28 cellular contexts compared by ENCODE assay signal in genomic region chr14:58693048-58693447, GRCh38.
"Had no signal": no experiment of that assay in that cellular context is flagged by ENCODE, and none has a peak within 500 bp of the region (broad histone marks: within the 10 kb centered on the region; RNA-seq: fewer than 3 reads in every experiment).

No MANE protein-coding gene starts in this region.

- ATAC-seq: activated CD4-positive, CD25-positive, alpha-beta regulatory T cell treated with anti-CD3 and anti-CD28 coated beads, Interleukin-2, amount 50 U/mL, for 24 hours; gastrocnemius medialis; left lung; lower lobe of right lung; naive thymus-derived CD8-positive, alpha-beta T cell; stimulated activated naive CD8-positive, alpha-beta T cell treated with anti-CD3 and anti-CD28 coated beads, Interleukin-15, Interleukin-2, amounts not matched to agents 100 U/mL and 50 U/mL, for 24 hours had no signal

- FAIRE-seq: endometrium, islet of Langerhans, urothelium cell line had no signal

- H3K4me3 ChIP-seq: ascending aorta, cardiac muscle cell, colonic mucosa, gastrocnemius medialis, left lung, lower lobe of right lung, right lobe of liver, testis, transverse colon had no signal

- DNase-seq: activated CD4-positive, alpha-beta T cell treated with anti-CD3 and anti-CD28 coated beads for 48 hours; activated CD4-positive, alpha-beta T cell treated with anti-CD3 and anti-CD28 coated beads, Interleukin-2, amount 50 U/mL, for 48 hours; activated CD8-positive, alpha-beta memory T cell treated with anti-CD3 and anti-CD28 coated beads for 24 hours; activated gamma-delta T cell; activated naive CD4-positive, alpha-beta T cell treated with anti-CD3 and anti-CD28 coated beads, Interleukin-2, amount 10 ng/mL, durations not matched to agents 7 days and 5 days; activated naive CD8-positive, alpha-beta T cell treated with anti-CD3 and anti-CD28 coated beads, Interleukin-2, amount 10 ng/mL, durations not matched to agents 7 days and 5 days; activated T-cell treated with anti-CD3 and anti-CD28 coated beads, Interleukin-2, amount 50 U/mL, for 1 hour; cerebellar nuclear complex; colonic mucosa; effector CD8-positive, alpha-beta T cell; gastrocnemius medialis; glutamatergic neuron; left lung; lower lobe of right lung; mesenchymal stem cell; naive thymus-derived CD8-positive, alpha-beta T cell; right lobe of liver; stimulated activated CD4-positive, alpha-beta T cell treated with anti-CD3 and anti-CD28 coated beads, Interleukin-4, amount 100 ng/mL, for 1 hour; stimulated activated naive CD8-positive, alpha-beta T cell treated with anti-CD3 and anti-CD28 coated beads, Interleukin-15, Interleukin-2, amounts not matched to agents 100 U/mL and 50 U/mL, for 24 hours; testis; transverse colon; WERI-Rb-1 had no signal
